Comparison of ENCODE assay signal across 8 cellular contexts in genomic region chr12:131828671-131829350, GRCh38. TPM values are rescaled to one million over a fixed set of nuclear protein-coding genes. Genes with fewer than 3 reads are reported as not detected.
DNase-seq lines count a peak whose midpoint lies in the region; ATAC-seq, FAIRE-seq and TF ChIP-seq lines count a peak whose summit lies in the region.

No MANE protein-coding gene starts in this region.

- H3K4me1 ChIP-seq in A549 (peaks cover 17% of the 10 kb centered on the region), GM23248 (ENCODE audit: insufficient read depth) (peaks cover 9% of the 10 kb centered on the region; the same call in 1 of the 2 replicates), iPS DF 6.9 (ENCODE audit: control insufficient read depth, insufficient read depth, low read length) (peaks cover 5% of the 10 kb centered on the region; the same call in 1 of the 2 replicates)

- H3K9me3 Mint-ChIP-seq in activated T-helper 2 cell treated with anti-CD3 and anti-CD28 coated beads, Interferon-gamma antibody, Interleukin-2, Interleukin-4, amounts not matched to agents 10 μg/mL and 5 μg/mL and 100 μg/mL, durations not matched to agents 14 hours and 24 hours and 36 hours, result no peaks in the 10 kb centered on the region

- H3K4me3 ChIP-seq in A549, result peak overlapping the region; percentile 91
- H3K4me3 ChIP-seq in GM23248, result peak overlapping the region; percentile 74
- peak overlapping the region; percentile 36 for H3K4me3 ChIP-seq in iPS DF 6.9 (ENCODE audit: low read length)

- no peaks in the 10 kb centered on the region for H3K9me2 ChIP-seq in GM23248 (ENCODE audit: insufficient read depth)

- 6% methylated on average over 7 of the region's 64 CpGs for WGBS in A549 (ENCODE audit: missing lambda C conversion rate)
- 0 to 1% methylated on average over 23 to 42 of the region's 64 CpGs for WGBS in GM23248 (ENCODE audit: low coverage in 1 of 2, low lambda C conversion rate in 2 of 2, missing lambda C conversion rate in 2 of 2), 2 experiments
- no CpG with 5 or more reads among the region's 64 CpGs for WGBS in iPS DF 6.9 (ENCODE audit: insufficient coverage, insufficient read length)

- peak overlapping the region; percentile 95 for H3K4me2 ChIP-seq in A549
- H3K4me2 ChIP-seq in GM23248 (ENCODE audit: unreplicated experiment), result peak overlapping the region; percentile 80

- peak overlapping the region; percentile 64 for H2AFZ ChIP-seq in GM23248

- H3K36me3 ChIP-seq in GM23248 (ENCODE audit: low read depth) (no peaks in the 10 kb centered on the region), iPS DF 6.9 (ENCODE audit: control insufficient read depth, insufficient read depth, low read length) (no peaks in the 10 kb centered on the region; the same call in 1 of the 2 replicates)

- no peaks in the 10 kb centered on the region for H4K20me1 ChIP-seq in GM23248 (ENCODE audit: insufficient read depth)

- CTCF ChIA-PET in A549 (lab: Yijun Ruan, JAX), result interaction anchor here (0.5 to 4.6 kb wide), 12 partner anchors 11 to 912 kb away, joined by 3 to 61 read pairs (median 4); no protein-coding TSS in a partner anchor

- H3K27ac ChIP-seq in A549, result peak overlapping the region; percentile 89 to 91
- H3K27ac ChIP-seq in GM23248, result 0 out of 2 replicates have a peak overlapping the region, but pooled peaks have one; percentile 6
- no peak overlapping the region for H3K27ac ChIP-seq in iPS DF 6.9 (ENCODE audit: low read length)

- in situ Hi-C loops in GM23248 (cut with MboI), result no loop called here

- peak in 1 of 2 experiments; percentile 70 for DNase-seq in A549 (ENCODE audit: low read depth in 1 of 2, low spot score in 1 of 2)
- DNase-seq in GM23248, result peak; percentile 59
- no peak for DNase-seq in activated T-helper 2 cell treated with anti-CD3 and anti-CD28 coated beads, Interferon-gamma antibody, Interleukin-2, Interleukin-4, amounts not matched to agents 10 μg/mL and 5 μg/mL and 100 μg/mL, durations not matched to agents 14 hours and 24 hours and 36 hours (ENCODE audit: low spot score)
- DNase-seq in iPS DF 6.9 (ENCODE audit: low read depth, low spot score), result no peak
- DNase-seq in stimulated activated CD8-positive, alpha-beta memory T cell treated with anti-CD3 and anti-CD28 coated beads, Interleukin-4, amount 100 ng/mL, for 48 hours, result peak; percentile 36
- DNase-seq in NCI-H2081 treated with DMSO at 0.1 percent for 48 hours (lab: John Stamatoyannopoulos, UW), result no peak
- DNase-seq in cerebellar cortex (ENCODE audit: low spot score), result no peak

- H3K4me3 Mint-ChIP-seq in activated T-helper 2 cell treated with anti-CD3 and anti-CD28 coated beads, Interferon-gamma antibody, Interleukin-2, Interleukin-4, amounts not matched to agents 10 μg/mL and 5 μg/mL and 100 μg/mL, durations not matched to agents 14 hours and 24 hours and 36 hours (ENCODE audit: low read depth), result peak overlapping the region; percentile 56

- no peak; the same call in 2 of the 3 replicates for TF ChIP-seq CTCF in A549 (IDR thresholded peaks at IDR 0.05)

- peaks cover 45% of the 10 kb centered on the region for H3K27me3 Mint-ChIP-seq in activated T-helper 2 cell treated with anti-CD3 and anti-CD28 coated beads, Interferon-gamma antibody, Interleukin-2, Interleukin-4, amounts not matched to agents 10 μg/mL and 5 μg/mL and 100 μg/mL, durations not matched to agents 14 hours and 24 hours and 36 hours (ENCODE audit: low read depth)

- H3K9ac ChIP-seq in GM23248, result peak overlapping the region; percentile 73

- H3F3A ChIP-seq in GM23248 (ENCODE audit: insufficient read depth), result peaks cover 16% of the 10 kb centered on the region

- intact Hi-C loops in activated T-helper 2 cell treated with anti-CD3 and anti-CD28 coated beads, Interferon-gamma antibody, Interleukin-2, Interleukin-4, amounts not matched to agents 10 μg/mL and 5 μg/mL and 100 μg/mL, durations not matched to agents 14 hours and 24 hours and 36 hours (cut with micrococcal nuclease), result no loop called here

- TF ChIP-seq EP300 in A549 (IDR thresholded peaks at IDR 0.05), result no peak

- FAIRE-seq in A549 (lab: Jason Lieb, UNC), result no peak

- no peak overlapping the region for H3K27ac Mint-ChIP-seq in activated T-helper 2 cell treated with anti-CD3 and anti-CD28 coated beads, Interferon-gamma antibody, Interleukin-2, Interleukin-4, amounts not matched to agents 10 μg/mL and 5 μg/mL and 100 μg/mL, durations not matched to agents 14 hours and 24 hours and 36 hours

- no peaks in the 10 kb centered on the region for H3K36me3 Mint-ChIP-seq in activated T-helper 2 cell treated with anti-CD3 and anti-CD28 coated beads, Interferon-gamma antibody, Interleukin-2, Interleukin-4, amounts not matched to agents 10 μg/mL and 5 μg/mL and 100 μg/mL, durations not matched to agents 14 hours and 24 hours and 36 hours (ENCODE audit: low read depth)

- no peak for TF ChIP-seq RAD21 in A549 (conservative IDR thresholded peaks at IDR 0.05 in 1 of 2, IDR thresholded peaks at IDR 0.05 in 1 of 2)

- ATAC-seq in A549 (peak; percentile 25 to 66; a peak in 3 of 6 replicates), GM21529 (IDR thresholded peaks at IDR 0.05; ENCODE audit: unreplicated experiment) (no peak)

- H3K4me1 Mint-ChIP-seq in activated T-helper 2 cell treated with anti-CD3 and anti-CD28 coated beads, Interferon-gamma antibody, Interleukin-2, Interleukin-4, amounts not matched to agents 10 μg/mL and 5 μg/mL and 100 μg/mL, durations not matched to agents 14 hours and 24 hours and 36 hours (ENCODE audit: low read depth), result peaks cover 4% of the 10 kb centered on the region

- POLR2A ChIA-PET in A549 (lab: Yijun Ruan, JAX), result no interaction called here

- H3K27me3 ChIP-seq in GM23248 (replicated peaks; ENCODE audit: insufficient read depth), result no peaks in the 10 kb centered on the region
- H3K27me3 ChIP-seq in iPS DF 6.9 (ENCODE audit: control insufficient read depth, insufficient read depth, low read length), result peaks cover 7% of the 10 kb centered on the region; the same call in 1 of the 2 replicates

- no peaks in the 10 kb centered on the region for H3K9me3 ChIP-seq in A549
- no peaks in the 10 kb centered on the region for H3K9me3 ChIP-seq in GM23248 (ENCODE audit: low read depth)
- H3K9me3 ChIP-seq in iPS DF 6.9 (ENCODE audit: control insufficient read depth, insufficient read depth, low read length), result no peaks in the 10 kb centered on the region

- peaks cover 28% of the 10 kb centered on the region for H3K79me2 ChIP-seq in GM23248 (ENCODE audit: insufficient read depth)

- TF ChIP-seq POLR2A in A549 (IDR thresholded peaks at IDR 0.05; ENCODE audit: low read length), result no peak

TF ChIP-seq in A549, 52 proteins besides CTCF, POLR2A, EP300 and RAD21:
- peak in 1 of 2 experiments; percentile 11; a peak in 1 of 5 replicates for TF ChIP-seq JUN (IDR thresholded peaks at IDR 0.05)
- no peak for TF ChIP-seq ESRRA (IDR thresholded peaks at IDR 0.05; ENCODE audit: borderline replicate concordance, low read length)
- peak; percentile 90; the same call in 1 of the 2 replicates for TF ChIP-seq KDM1A (IDR thresholded peaks at IDR 0.05; ENCODE audit: low read depth)
- no peak for TF ChIP-seq RCOR1 (IDR thresholded peaks at IDR 0.05; ENCODE audit: low read depth, low read length)
- TF ChIP-seq ELK1 (IDR thresholded peaks at IDR 0.05; ENCODE audit: low read depth, low read length), result no peak
- no peak for TF ChIP-seq TP53 (CRISPR knock-in tag; IDR thresholded peaks at IDR 0.05)
- TF ChIP-seq MAZ (IDR thresholded peaks at IDR 0.05; ENCODE audit: borderline replicate concordance, low read depth, low read length), result no peak
- TF ChIP-seq NPAS2 (CRISPR knock-in tag; IDR thresholded peaks at IDR 0.05; ENCODE audit: borderline replicate concordance), result no peak
- TF ChIP-seq PHF8 (IDR thresholded peaks at IDR 0.05; ENCODE audit: borderline replicate concordance, low read depth), result no peak
- TF ChIP-seq SMC3 (IDR thresholded peaks at IDR 0.05), result no peak
- TF ChIP-seq HOXA7 (CRISPR knock-in tag; IDR thresholded peaks at IDR 0.05), result no peak
- no peak for TF ChIP-seq POLR2AphosphoS2 (conservative IDR thresholded peaks at IDR 0.05; ENCODE audit: low read length)
- TF ChIP-seq KDM5A (IDR thresholded peaks at IDR 0.05), result no peak
- no peak for TF ChIP-seq SREBF2 (IDR thresholded peaks at IDR 0.05)
- 0 out of 2 replicates have a peak, but pooled peaks have one; percentile 11 for TF ChIP-seq CHD4 (IDR thresholded peaks at IDR 0.05; ENCODE audit: borderline replicate concordance)
- no peak for TF ChIP-seq PBX3 (IDR thresholded peaks at IDR 0.05)
- TF ChIP-seq RARB (CRISPR knock-in tag; IDR thresholded peaks at IDR 0.05), result no peak
- no peak for TF ChIP-seq EHMT2 (IDR thresholded peaks at IDR 0.05; ENCODE audit: low read depth)

RNA-seq across cellular contexts. Expression of gene MMP17, which starts 0.6 kb away (rescaled TPM):
- polyA plus RNA-seq in A549 (2011; rRNA removed) (6.2 and 9.1 TPM in 2 replicates), A549 (2017; fragmentation: RNase III; extraction: RNeasy Plus Mini Kit Qiagen cat#74134 plus additional on column Dnase treatment) (7.2 to 8.7 TPM (median 7.9 TPM) in 3 replicates), GM23248 (2016; fragmentation: Nextera tagmentation; extraction: Ambion mirVana) (10.1 and 13.8 TPM in 2 replicates)
- 19.6 and 30.3 TPM in 2 replicates for polyA plus RNA-seq in A549 (2012; cell fraction: cytosol; rRNA removed)
- polyA plus RNA-seq in A549 (2012; cell fraction: nucleus; rRNA removed), result 44.1 and 63.4 TPM in 2 replicates
- 3.6 and 3.7 TPM in 2 replicates for polyA minus RNA-seq in A549 (2011; rRNA and poly(A)+ RNA removed)
- 36.5 and 52.1 TPM in 2 replicates for total RNA-seq in GM23248 (2014; rRNA removed; shearing (Covaris generic))
- total RNA-seq in activated T-helper 2 cell treated with anti-CD3 and anti-CD28 coated beads, Interferon-gamma antibody, Interleukin-2, Interleukin-4, amounts not matched to agents 10 μg/mL and 5 μg/mL and 100 μg/mL, durations not matched to agents 14 hours and 24 hours and 36 hours, result 0.25 and 0.62 TPM in 2 replicates

Comparison
In these comparisons a context has a peak if more than half of its experiments do, and no peak if none do; other contexts are left out.
1. DNase-seq: peak in GM23248 (single experiment) and stimulated activated CD8-positive, alpha-beta memory T cell treated with anti-CD3 and anti-CD28 coated beads, Interleukin-4, amount 100 ng/mL, for 48 hours (single experiment); none in activated T-helper 2 cell treated with anti-CD3 and anti-CD28 coated beads, Interferon-gamma antibody, Interleukin-2, Interleukin-4, amounts not matched to agents 10 μg/mL and 5 μg/mL and 100 μg/mL, durations not matched to agents 14 hours and 24 hours and 36 hours (single experiment), iPS DF 6.9 (single experiment), NCI-H2081 treated with DMSO at 0.1 percent for 48 hours (single experiment) and cerebellar cortex (single experiment).
2. H3K4me3 ChIP-seq: peak in every context shown above with its lines; median percentile 91 in A549; 74 in GM23248; 36 in iPS DF 6.9.
3. RNA of gene MMP17, which starts 0.6 kb away (total RNA-seq): 36.5 to 52.1 TPM in GM23248; 0.25 to 0.62 TPM in activated T-helper 2 cell treated with anti-CD3 and anti-CD28 coated beads, Interferon-gamma antibody, Interleukin-2, Interleukin-4, amounts not matched to agents 10 μg/mL and 5 μg/mL and 100 μg/mL, durations not matched to agents 14 hours and 24 hours and 36 hours; every median in the first group is over 10 times any median in the second.